Comparison of ENCODE assay signal across 14 cellular contexts in genomic region chr2:85501244-85501643, GRCh38. TPM values are rescaled to one million over a fixed set of nuclear protein-coding genes. Genes with fewer than 3 reads are reported as not detected.
DNase-seq lines count a peak whose midpoint lies in the region; ATAC-seq and TF ChIP-seq lines count a peak whose summit lies in the region.
"Had no signal": no experiment of that assay in that cellular context is flagged by ENCODE, and none has a peak within 500 bp of the region (broad histone marks: within the 10 kb centered on the region; RNA-seq: fewer than 3 reads in every experiment).

No MANE protein-coding gene starts in this region.

- peaks cover 4 to 84% (median 46%) of the 10 kb centered on the region in 12 donors for H3K4me1 ChIP-seq in heart left ventricle
- peaks cover 19% of the 10 kb centered on the region for H3K4me1 ChIP-seq in testis
- H3K4me1 ChIP-seq in osteoblast (ENCODE audit: insufficient read depth, low read length) = peaks cover 38% of the 10 kb centered on the region

- no peaks in the 10 kb centered on the region for H4K20me1 ChIP-seq in osteoblast (ENCODE audit: insufficient read depth, low read length)

- H3K9me3 ChIP-seq in heart left ventricle (no peaks in the 10 kb centered on the region), testis (no peaks in the 10 kb centered on the region), osteoblast (ENCODE audit: low read depth, low read length) (no peaks in the 10 kb centered on the region)
- H3K9me3 ChIP-seq: right lobe of liver had no signal

- no peak for TF ChIP-seq POLR2A in heart left ventricle (IDR thresholded peaks at IDR 0.05)
- TF ChIP-seq POLR2A in testis (IDR thresholded peaks at IDR 0.05) = no peak

- H3K4me3 ChIP-seq in heart left ventricle (no peak overlapping the region), testis (no peak overlapping the region), osteoblast (ENCODE audit: insufficient read depth, low read length) (no peak overlapping the region)
- H3K4me3 ChIP-seq: right lobe of liver had no signal

- no peaks in the 10 kb centered on the region for H3K36me3 ChIP-seq in heart left ventricle
- H3K36me3 ChIP-seq in testis (ENCODE audit: low read depth, missing control alignments) = no peaks in the 10 kb centered on the region
- H3K36me3 ChIP-seq in osteoblast (ENCODE audit: insufficient read depth, low read length) = no peaks in the 10 kb centered on the region
- H3K36me3 ChIP-seq: right lobe of liver had no signal

- DNase-seq in NCI-H82 (lab: John Stamatoyannopoulos, UW) (peak; percentile 36), NCI-H82 treated with DMSO at 0.1 percent for 48 hours (lab: John Stamatoyannopoulos, UW; ENCODE audit: unreplicated experiment) (no peak), SKM-1 (lab: John Stamatoyannopoulos, UW; ENCODE audit: unreplicated experiment) (peak; percentile 99), heart left ventricle (no peak), testis (peak; percentile 43), GM20000 (ENCODE audit: low spot score) (no peak), osteoblast (ENCODE audit: insufficient read length, low spot score, missing footprints) (no peak)
- DNase-seq: activated CD4-positive, alpha-beta T cell treated with anti-CD3 and anti-CD28 coated beads for 36 hours; GDM1; naive B cell; NCI-H2171 had no signal

- H3K79me2 ChIP-seq in osteoblast (ENCODE audit: insufficient read depth, low read length) = no peaks in the 10 kb centered on the region

- intact Hi-C loops in heart left ventricle (cut with DNase I) (loop anchor here in 5 of 10 donors (2.0 to 5.0 kb wide), 3 partner anchors 36 to 49 kb away; partner anchors contain the start of gene MAT2A (in 5 of the 5)), testis (cut with DNase I; ENCODE audit: low total_unique reads) (no loop called here)

- ATAC-seq in heart left ventricle = peak in 3 of 4 donors; percentile 17 to 25 (median 21)
- ATAC-seq in HG03139 (IDR thresholded peaks at IDR 0.05; ENCODE audit: unreplicated experiment) = no peak
- ATAC-seq: activated CD4-positive, alpha-beta T cell treated with anti-CD3 and anti-CD28 coated beads for 36 hours had no signal

- TF ChIP-seq CTCF in heart left ventricle (IDR thresholded peaks at IDR 0.05) (no peak), testis (IDR thresholded peaks at IDR 0.05) (no peak), GM20000 (IDR thresholded peaks at IDR 0.05; ENCODE audit: extremely low read depth, missing control alignments) (no peak), osteoblast (IDR thresholded peaks at IDR 0.05; ENCODE audit: extremely low read depth, low read depth, low read length) (no peak)

- H3K27ac ChIP-seq in heart left ventricle (peak overlapping the region in 11 of 12 donors; percentile 64 to 91 (median 70)), testis (peak overlapping the region in 1 of 2 donors; percentile 84), osteoblast (ENCODE audit: low read depth, low read length) (no peak overlapping the region)
- H3K27ac ChIP-seq: epithelial cell of prostate, right lobe of liver had no signal

- no peak overlapping the region for H2AFZ ChIP-seq in osteoblast (ENCODE audit: low read length)

- H3K27me3 ChIP-seq in heart left ventricle = no peaks in the 10 kb centered on the region
- H3K27me3 ChIP-seq in testis = no peaks in the 10 kb centered on the region
- no peaks in the 10 kb centered on the region for H3K27me3 ChIP-seq in osteoblast (ENCODE audit: insufficient read depth, low read length)
- H3K27me3 ChIP-seq: right lobe of liver had no signal

- WGBS in heart left ventricle, 4 donors = 66 to 76% (median 68%) methylated on average over 3 of the region's 3 CpGs
- WGBS in testis, 2 donors = 41 to 46% methylated on average over 3 of the region's 3 CpGs

- H3K4me2 ChIP-seq in osteoblast (ENCODE audit: insufficient read depth, low read length) = no peak overlapping the region

RNA-seq across cellular contexts. Expression of gene MAT2A, which starts 37.7 kb away (rescaled TPM):
- total RNA-seq in heart left ventricle = 100 to 1,000 TPM in 7 of 9 donors, 10 to 100 TPM in 2; 66.0 to 218 (median 128) TPM
- polyA plus RNA-seq in heart left ventricle = 100 to 1,000 TPM in 1 of 2 donors, 10 to 100 TPM in 1; 72.3 to 131 TPM
- 100 to 1,000 TPM; 219 to 268 TPM for total RNA-seq in testis
- 198 TPM for polyA plus RNA-seq in testis (ENCODE audit: insufficient read depth, low read depth, low replicate concordance)
- 124 and 142 TPM in 2 replicates for total RNA-seq in osteoblast

Comparison
In these comparisons a context has a peak if more than half of its experiments do, and no peak if none do; other contexts are left out.
1. DNase-seq: peak in NCI-H82 (single experiment), SKM-1 (single experiment) and testis (single experiment); none in NCI-H82 treated with DMSO at 0.1 percent for 48 hours (single experiment), heart left ventricle (0 of 5), GM20000 (single experiment) and osteoblast (single experiment).